In the genomic region with DNA sequence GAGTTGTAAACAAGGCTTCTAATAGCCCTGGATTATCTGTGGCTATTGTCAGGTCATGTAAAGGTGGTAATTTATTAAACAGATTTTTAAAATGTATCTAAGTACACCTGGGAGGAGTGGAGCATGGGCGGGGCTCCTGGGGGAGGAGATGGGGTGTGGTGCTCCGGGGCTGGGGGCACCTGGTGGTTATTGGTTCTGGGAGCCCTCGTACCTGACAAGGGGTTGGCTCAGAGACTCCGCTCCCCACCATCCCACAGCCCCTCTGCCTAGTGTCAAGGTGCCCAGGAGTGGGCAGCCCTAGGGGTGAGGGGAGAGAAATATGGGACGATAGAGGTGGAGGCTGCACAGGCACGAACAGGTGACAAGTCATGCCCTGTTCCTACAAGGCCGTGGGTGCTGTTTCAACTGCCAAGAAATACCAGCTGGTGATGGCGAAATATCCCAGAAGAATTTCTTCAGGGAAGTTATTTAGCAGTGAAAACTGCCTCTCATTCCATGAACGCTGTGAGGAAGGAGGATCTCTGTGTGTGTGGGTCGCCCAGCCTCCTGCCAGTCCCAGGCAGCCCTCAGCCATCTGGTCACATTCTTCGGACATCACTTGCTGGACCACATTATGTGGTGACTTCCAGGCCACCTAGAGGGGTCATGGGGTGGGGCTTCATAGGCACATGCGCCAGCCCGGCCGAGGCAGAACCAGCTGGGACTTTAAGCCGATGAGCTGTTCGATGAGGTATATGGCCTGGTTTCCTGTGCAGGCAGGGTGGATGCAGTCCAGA, we compare ENCODE assay signal across 16 cellular contexts. TPM values are rescaled to one million over a fixed set of nuclear protein-coding genes. Genes with fewer than 3 reads are reported as not detected.
DNase-seq lines count a peak whose midpoint lies in the region; ATAC-seq and TF ChIP-seq lines count a peak whose summit lies in the region.
"Had no signal": no experiment of that assay in that cellular context is flagged by ENCODE, and none has a peak within 500 bp of the region (broad histone marks: within the 10 kb centered on the region; RNA-seq: fewer than 3 reads in every experiment).

No MANE protein-coding gene starts in this region.

- H3K4me3 ChIP-seq in SJCRH30, result no peak overlapping the region
- no peak overlapping the region for H3K4me3 ChIP-seq in fibroblast of mammary gland (ENCODE audit: control insufficient read depth, low read depth, low read length)
- H3K4me3 ChIP-seq in trophoblast cell (ENCODE audit: low read depth, low read length), result no peak overlapping the region
- H3K4me3 ChIP-seq: left ventricle myocardium inferior, tibial artery had no signal

- H3K27me3 Mint-ChIP-seq in immature natural killer cell (ENCODE audit: low read depth in 3 of 3), result peaks cover 2 to 5% (median 2%) of the 10 kb centered on the region in 3 donors

- no peak overlapping the region for H2BK5ac ChIP-seq in trophoblast cell (ENCODE audit: low read depth, low read length, poor library complexity)

- peaks cover 8% of the 10 kb centered on the region for H3K4me1 ChIP-seq in SJCRH30
- no peaks in the 10 kb centered on the region for H3K4me1 ChIP-seq in trophoblast cell (ENCODE audit: control insufficient read depth in 1 of 2, insufficient read depth in 2 of 2, low read length in 2 of 2)
- H3K4me1 ChIP-seq: left ventricle myocardium inferior, tibial artery had no signal

- H4K8ac ChIP-seq in trophoblast cell (ENCODE audit: low read depth, low read length), result no peak overlapping the region

- H2AFZ ChIP-seq in trophoblast cell (ENCODE audit: insufficient read depth, low read length, poor library complexity), result no peak overlapping the region

- peaks cover 0 to 2% (median 0%) of the 10 kb centered on the region in 6 donors for H3K9me3 Mint-ChIP-seq in immature natural killer cell
- H3K9me3 Mint-ChIP-seq: natural killer cell had no signal

- H4K12ac ChIP-seq in trophoblast cell (ENCODE audit: low read depth, low read length), result no peak overlapping the region

- H3K4me1 Mint-ChIP-seq in immature natural killer cell, result no peaks in the 10 kb centered on the region
- H3K4me1 Mint-ChIP-seq: natural killer cell had no signal

- no peak overlapping the region for H3K4ac ChIP-seq in trophoblast cell (ENCODE audit: low read depth, low read length)

- no peak overlapping the region for H4K91ac ChIP-seq in trophoblast cell (ENCODE audit: low read depth, low read length)

- no peaks in the 10 kb centered on the region for H3K79me1 ChIP-seq in trophoblast cell (ENCODE audit: low read length)

- no peak overlapping the region for H3K27ac Mint-ChIP-seq in immature natural killer cell
- H3K27ac Mint-ChIP-seq: natural killer cell had no signal

- no peak for TF ChIP-seq CTCF in fibroblast of mammary gland (conservative IDR thresholded peaks at IDR 0.05; ENCODE audit: control insufficient read depth, insufficient read depth, low read depth, low read length)

- DNase-seq in ELR (ENCODE audit: low read depth), result peak; percentile 67
- no peak for DNase-seq in SJCRH30
- DNase-seq in fibroblast of mammary gland (ENCODE audit: low read depth), result peak; percentile 17
- DNase-seq in trophoblast cell, result peak; percentile 91 to 97
- DNase-seq in activated CD8-positive, alpha-beta memory T cell treated with anti-CD3 and anti-CD28 coated beads, Interleukin-2, amount 50 U/mL, for 4 hours, result no peak
- DNase-seq in activated T-cell treated with anti-CD3 and anti-CD28 coated beads, Interleukin-2, amount 50 U/mL, for 1 hour, result no peak
- DNase-seq in immature natural killer cell, result no peak
- DNase-seq: activated CD4-positive, alpha-beta T cell treated with anti-CD3 and anti-CD28 coated beads, Interleukin-2, amount 50 U/mL, for 1 hour; activated T-cell treated with anti-CD3 and anti-CD28 coated beads, Interleukin-2, amount 50 U/mL, for 48 hours; Calu3; cerebellar nuclear complex; left ventricle myocardium inferior; natural killer cell; tibial artery had no signal

- no peak overlapping the region for H3K14ac ChIP-seq in trophoblast cell (ENCODE audit: low read length)

- no peak overlapping the region for H3K4me2 ChIP-seq in trophoblast cell (ENCODE audit: low read length)

- H3K79me2 ChIP-seq in trophoblast cell (ENCODE audit: control insufficient read depth, insufficient read depth, low read length, poor library complexity), result no peaks in the 10 kb centered on the region

- H3K23ac ChIP-seq in trophoblast cell (ENCODE audit: low read length), result no peak overlapping the region

- ATAC-seq in GM18909 (IDR thresholded peaks at IDR 0.05; ENCODE audit: poor library complexity, unreplicated experiment), result no peak
- ATAC-seq: natural killer cell had no signal

- H2AK5ac ChIP-seq in trophoblast cell (ENCODE audit: low read length), result no peak overlapping the region

- H3K9me3 ChIP-seq in SJCRH30 (replicated peaks) (no peaks in the 10 kb centered on the region), trophoblast cell (ENCODE audit: insufficient read depth, low read depth, low read length) (no peaks in the 10 kb centered on the region)
- H3K9me3 ChIP-seq: left ventricle myocardium inferior, tibial artery had no signal

- H3K18ac ChIP-seq in trophoblast cell (ENCODE audit: low read length), result no peak overlapping the region

- no peak overlapping the region for H3K4me3 Mint-ChIP-seq in immature natural killer cell
- H3K4me3 Mint-ChIP-seq: natural killer cell had no signal

- H2BK120ac ChIP-seq in trophoblast cell (ENCODE audit: insufficient read depth, low read length, poor library complexity), result no peak overlapping the region

- H3K27ac ChIP-seq in SJCRH30 (peak overlapping the region; percentile 42), trophoblast cell (ENCODE audit: low read depth, low read length) (no peak overlapping the region)
- H3K27ac ChIP-seq: left ventricle myocardium inferior, tibial artery had no signal

- H3K36me3 Mint-ChIP-seq in immature natural killer cell, result no peaks in the 10 kb centered on the region
- H3K36me3 Mint-ChIP-seq: natural killer cell had no signal

- no CpG with 5 or more reads among the region's 16 CpGs for WGBS in trophoblast cell (ENCODE audit: extremely low coverage, insufficient coverage, insufficient read length)

- H3K36me3 ChIP-seq in SJCRH30, result no peaks in the 10 kb centered on the region
- H3K36me3 ChIP-seq in trophoblast cell (ENCODE audit: control insufficient read depth in 1 of 2, insufficient read depth in 2 of 2, low read length in 2 of 2), result no peaks in the 10 kb centered on the region
- H3K36me3 ChIP-seq: left ventricle myocardium inferior, tibial artery had no signal

- H3K9ac ChIP-seq in trophoblast cell (ENCODE audit: low read length), result no peak overlapping the region

- no peak overlapping the region for H2BK12ac ChIP-seq in trophoblast cell (ENCODE audit: low read length)

- no peaks in the 10 kb centered on the region for H3K27me3 ChIP-seq in SJCRH30
- peaks cover 3% of the 10 kb centered on the region for H3K27me3 ChIP-seq in trophoblast cell (ENCODE audit: insufficient read depth, low read length)

RNA-seq across cellular contexts. Expression of gene IRX3, which starts 55.6 kb away (rescaled TPM):
- total RNA-seq in SJCRH30 (2014; rRNA removed; shearing (Covaris generic)), result 14.1 and 18.2 TPM in 2 replicates
- polyA plus RNA-seq in trophoblast cell (2013), result 4.3 and 4.7 TPM in 2 replicates
- not detected for polyA plus RNA-seq in immature natural killer cell
- total RNA-seq: endothelial cell of umbilical vein, natural killer cell had no signal
- polyA plus RNA-seq: endothelial cell of umbilical vein had no signal

Comparison
In these comparisons a context has a peak if more than half of its experiments do, and no peak if none do; other contexts are left out.
1. DNase-seq: peak in ELR (single experiment), fibroblast of mammary gland (single experiment) and trophoblast cell (2 of 2); none in SJCRH30 (0 of 2), activated CD8-positive, alpha-beta memory T cell treated with anti-CD3 and anti-CD28 coated beads, Interleukin-2, amount 50 U/mL, for 4 hours (single experiment), activated T-cell treated with anti-CD3 and anti-CD28 coated beads, Interleukin-2, amount 50 U/mL, for 1 hour (single experiment) and immature natural killer cell (0 of 3).